Comparison of ENCODE assay signal across 8 cellular contexts in the genomic region with DNA sequence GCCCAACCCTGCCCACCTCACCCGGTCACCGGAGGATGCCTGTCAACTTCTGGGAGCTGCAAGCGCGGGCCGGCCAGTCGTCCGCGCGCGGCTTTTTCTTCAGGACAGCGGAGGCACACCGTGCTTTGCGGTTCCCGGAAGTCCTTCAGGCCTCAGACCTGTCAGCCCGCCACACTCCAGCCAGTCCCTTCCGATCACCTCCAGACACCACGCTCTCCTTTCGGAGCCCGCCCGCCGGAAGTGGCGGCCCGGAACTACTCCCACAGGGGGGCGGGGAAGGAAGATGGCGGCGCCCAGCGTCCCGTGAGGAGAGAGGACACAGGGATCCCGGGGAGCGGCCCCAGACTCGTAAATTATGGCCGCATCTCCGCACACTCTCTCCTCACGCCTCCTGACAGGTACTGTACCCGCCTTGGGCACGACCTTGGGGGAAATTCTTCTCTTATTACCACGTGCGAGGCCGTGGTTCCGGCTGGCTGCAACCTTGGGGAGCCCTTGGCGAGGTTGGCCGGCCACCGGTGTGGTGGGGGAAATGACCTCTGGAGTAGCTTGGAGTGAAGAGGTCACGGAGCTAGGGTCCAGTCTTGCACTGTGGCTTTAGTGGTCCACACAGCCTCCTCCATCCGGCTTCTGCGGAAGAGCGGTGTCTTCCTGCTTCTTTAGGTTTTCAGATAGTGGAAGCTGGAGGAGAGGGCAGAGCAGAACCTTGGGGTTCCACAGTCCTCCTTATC. TPM values are rescaled to one million over a fixed set of nuclear protein-coding genes. Genes with fewer than 3 reads are reported as not detected.
DNase-seq lines count a peak whose midpoint lies in the region; ATAC-seq and TF ChIP-seq lines count a peak whose summit lies in the region.

COX10 (plus strand) TSS at position 254 of the 731 bp plus-strand sequence; CDS start at position 356, 102 bp downstream.

- under 1% methylated on average over 47 of the region's 47 CpGs for WGBS in prostate gland

- in situ Hi-C loops in GM13976 (cut with MboI; ENCODE audit: low sequenced_read_pairs, unreplicated experiment) = no loop called here

- TF ChIP-seq CTCF in GM13976 (IDR thresholded peaks at IDR 0.05; ENCODE audit: borderline replicate concordance, control extremely low read depth, extremely low read depth, insufficient read depth, missing control alignments) = no peak
- TF ChIP-seq CTCF in left ventricle myocardium inferior (IDR thresholded peaks at IDR 0.05; ENCODE audit: borderline replicate concordance) = no peak
- TF ChIP-seq CTCF in prostate gland (IDR thresholded peaks at IDR 0.05) = no peak

- peak; percentile 91 for DNase-seq in GM13976 (ENCODE audit: low spot score)
- peak; percentile 37 for DNase-seq in NCI-H1417 treated with DMSO at 0.1 percent for 48 hours (lab: John Stamatoyannopoulos, UW)
- peak; percentile 64 for DNase-seq in amniotic stem cell (lab: John Stamatoyannopoulos, UW)
- peak; percentile 89 for DNase-seq in left ventricle myocardium inferior
- DNase-seq in prostate gland (ENCODE audit: low spot score) = peak; percentile 86
- DNase-seq in ureter (ENCODE audit: low spot score) = peak; percentile 89

- H3K9me3 ChIP-seq in left ventricle myocardium inferior (replicated peaks) = peaks cover 5% of the 10 kb centered on the region
- H3K9me3 ChIP-seq in prostate gland = no peaks in the 10 kb centered on the region

- H3K4me3 ChIP-seq in left ventricle myocardium inferior (peak within 1 kb of the TSS; percentile 98), prostate gland (peak within 1 kb of the TSS; percentile 66 to 77)

- H3K4me1 ChIP-seq in left ventricle myocardium inferior (peaks cover 56% of the 10 kb centered on the region), prostate gland (replicated peaks) (peaks cover 7% of the 10 kb centered on the region)

- H3K27ac ChIP-seq in left ventricle myocardium inferior (replicated peaks) (peak within 1 kb of the TSS; percentile 94), prostate gland (peak within 1 kb of the TSS; percentile 63 to 70)

- peak; percentile 58 for TF ChIP-seq POLR2A in prostate gland (IDR thresholded peaks at IDR 0.05)

- H3K27me3 ChIP-seq in left ventricle myocardium inferior (ENCODE audit: low read depth) (no peaks in the 10 kb centered on the region), prostate gland (replicated peaks; ENCODE audit: insufficient read depth) (no peaks in the 10 kb centered on the region)

- ATAC-seq in HG02798 (IDR thresholded peaks at IDR 0.05; ENCODE audit: poor library complexity, unreplicated experiment) = peak; percentile 100

- intact Hi-C loops in T-helper 1 cell treated with Interleukin-12 subunit alpha and Interleukin-12 subunit beta and Interleukin-4 antibody, amounts not matched to agents 30 ng/mL and 1 ng/mL, for 36 hours (cut with micrococcal nuclease) = loop anchor here (1.0 to 10.0 kb wide), 8 partner anchors 23 to 1055 kb away; partner anchors contain the start of gene ELAC2
- intact Hi-C loops in left ventricle myocardium inferior (cut with micrococcal nuclease) (no loop called here), prostate gland (cut with DNase I) (loop anchor here (5.0 kb wide), 1 partner anchor 233 kb away; the partner anchor contains the start of gene HS3ST3B1)

- peaks cover 6% of the 10 kb centered on the region for H3K36me3 ChIP-seq in left ventricle myocardium inferior
- no peaks in the 10 kb centered on the region for H3K36me3 ChIP-seq in prostate gland

RNA-seq across cellular contexts. Expression of gene COX10, which starts in this region (rescaled TPM):
- 32.3 and 38.7 TPM in 2 replicates for total RNA-seq in T-helper 1 cell treated with Interleukin-12 subunit alpha and Interleukin-12 subunit beta and Interleukin-4 antibody, amounts not matched to agents 30 ng/mL and 1 ng/mL, for 36 hours
- total RNA-seq in left ventricle myocardium inferior (46.3 TPM), prostate gland (10 to 100 TPM; 16.5 to 35.1 TPM), ureter (24.9 TPM)

Comparison
In these comparisons a context has a peak if more than half of its experiments do, and no peak if none do; other contexts are left out.
1. Peak in every context shown above with its lines: DNase-seq, ATAC-seq, H3K4me3 ChIP-seq and H3K27ac ChIP-seq.
2. DNase-seq: peak in every context shown above with its lines; median percentile 91 in GM13976; 89 in left ventricle myocardium inferior; 89 in ureter; 86 in prostate gland; 64 in amniotic stem cell; 37 in NCI-H1417 treated with DMSO at 0.1 percent for 48 hours.